8 cellular contexts compared by ENCODE assay signal in the genomic region with DNA sequence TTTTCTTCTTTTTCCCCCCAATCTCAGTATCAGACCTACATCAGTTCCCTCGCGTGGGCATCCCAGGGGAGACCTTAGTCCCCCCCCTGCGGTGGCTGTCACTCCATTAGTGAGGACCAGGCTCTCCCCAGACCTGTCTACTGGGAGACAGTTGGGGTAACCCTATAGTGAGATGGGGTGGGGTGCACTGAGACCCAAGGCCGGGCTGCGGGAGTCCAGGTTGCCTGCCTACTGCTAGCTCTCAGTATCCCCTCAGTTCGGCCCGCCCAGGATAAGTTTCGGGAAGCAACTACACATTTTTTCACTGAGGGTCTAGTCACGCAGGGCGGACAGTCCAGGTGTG. TPM values are rescaled to one million over a fixed set of nuclear protein-coding genes. Genes with fewer than 3 reads are reported as not detected.
A peak's percentile ranks its signal among the peaks of the same experiment; 100 is the strongest.
DNase-seq lines count a peak whose midpoint lies in the region; ATAC-seq and TF ChIP-seq lines count a peak whose summit lies in the region.

No MANE protein-coding gene starts in this region.

- CTCF ChIA-PET in BJ (lab: Yijun Ruan, JAX): no interaction called here

- H3K27ac ChIP-seq in KMS-11: no peak overlapping the region
- H3K27ac ChIP-seq in effector memory CD4-positive, alpha-beta T cell (ENCODE audit: insufficient read depth, low read length, poor library complexity, severe bottlenecking): peak overlapping the region; percentile 73

- H3K36me3 Mint-ChIP-seq in nephron (ENCODE audit: low read depth): no peaks in the 10 kb centered on the region

- ATAC-seq in HG02885 (IDR thresholded peaks at IDR 0.05; ENCODE audit: poor library complexity, unreplicated experiment): no peak

- no peaks in the 10 kb centered on the region for H3K27me3 Mint-ChIP-seq in nephron (ENCODE audit: low read depth)

- no peaks in the 10 kb centered on the region for H3K9me3 ChIP-seq in effector memory CD4-positive, alpha-beta T cell (ENCODE audit: control insufficient read depth, low read length)

- no peaks in the 10 kb centered on the region for H4K20me1 ChIP-seq in KMS-11 (ENCODE audit: insufficient read depth)

- no peak for TF ChIP-seq CTCF in BJ (IDR thresholded peaks at IDR 0.05; ENCODE audit: insufficient read depth, low read depth, low read length)
- no peak for TF ChIP-seq CTCF in KMS-11 (conservative IDR thresholded peaks at IDR 0.05; ENCODE audit: low read depth, low read length)
- no peak for TF ChIP-seq CTCF in nephron (IDR thresholded peaks at IDR 0.05; ENCODE audit: unreplicated experiment in 3 of 3)

- H2AFZ ChIP-seq in KMS-11 (ENCODE audit: low read depth): peak overlapping the region; percentile 82; the same call in 1 of the 2 replicates

- peaks cover 20% of the 10 kb centered on the region for H3K4me1 ChIP-seq in KMS-11 (ENCODE audit: low read depth, poor library complexity, severe bottlenecking)
- H3K4me1 ChIP-seq in effector memory CD4-positive, alpha-beta T cell (ENCODE audit: control insufficient read depth, insufficient read depth, low read length, poor library complexity, severe bottlenecking): peaks cover 11% of the 10 kb centered on the region

- H3K27ac Mint-ChIP-seq in nephron: peak overlapping the region; percentile 36 to 73 (median 73)

- intact Hi-C loops in posterior vena cava (cut with DNase I): no loop called here

- peaks cover 14% of the 10 kb centered on the region for H3K4me1 Mint-ChIP-seq in nephron

- H3K9ac ChIP-seq in KMS-11: peak overlapping the region; percentile 46; the same call in 1 of the 2 replicates

- peaks cover 38% of the 10 kb centered on the region for H3K79me2 ChIP-seq in KMS-11 (ENCODE audit: insufficient read depth, low read depth)

- H3K4me2 ChIP-seq in KMS-11: peak overlapping the region; percentile 68

- peak overlapping the region; percentile 76 for H3K4me3 ChIP-seq in BJ (ENCODE audit: low read depth, low read length)
- no peak overlapping the region for H3K4me3 ChIP-seq in KMS-11 (IDR thresholded peaks at IDR 0.05; ENCODE audit: insufficient read depth, low read depth, low read length)
- H3K4me3 ChIP-seq in effector memory CD4-positive, alpha-beta T cell (ENCODE audit: insufficient read depth, low read depth, low read length, poor library complexity, severe bottlenecking): peak overlapping the region; percentile 62

- POLR2A ChIA-PET in BJ (lab: Charles Lee): no interaction called here

- H3K9me3 Mint-ChIP-seq in nephron: no peaks in the 10 kb centered on the region

- H3K27me3 ChIP-seq in BJ (ENCODE audit: control insufficient read depth, insufficient read depth, low read length) (no peaks in the 10 kb centered on the region), KMS-11 (ENCODE audit: insufficient read depth, low read depth) (no peaks in the 10 kb centered on the region)
- H3K27me3 ChIP-seq in effector memory CD4-positive, alpha-beta T cell (replicated peaks; ENCODE audit: control insufficient read depth, insufficient read depth, low read length, poor library complexity, severe bottlenecking): no peaks in the 10 kb centered on the region

- H3K4me3 Mint-ChIP-seq in nephron: no peak overlapping the region

- H3K36me3 ChIP-seq in BJ (ENCODE audit: control insufficient read depth, insufficient read depth, low read length) (no peaks in the 10 kb centered on the region), KMS-11 (ENCODE audit: insufficient read depth) (no peaks in the 10 kb centered on the region)
- no peaks in the 10 kb centered on the region for H3K36me3 ChIP-seq in effector memory CD4-positive, alpha-beta T cell (ENCODE audit: control insufficient read depth, insufficient read depth, low read length)

- DNase-seq in BJ (ENCODE audit: low read depth) (no peak), cortex of kidney (lab: John Stamatoyannopoulos, UW) (no peak), posterior vena cava (ENCODE audit: low spot score) (no peak), SKM-1 treated with dmso at 0.1 percent for 144 hours (lab: John Stamatoyannopoulos, UW; ENCODE audit: unreplicated experiment) (no peak)
- no peak for DNase-seq in effector memory CD4-positive, alpha-beta T cell

RNA-seq across cellular contexts. Expression of a gene that starts 0.7 kb away (rescaled TPM):
- 6.1 and 28.1 TPM in 2 replicates for polyA plus RNA-seq in BJ (2011; rRNA removed)
- polyA minus RNA-seq in BJ (2011; rRNA and poly(A)+ RNA removed): 14.3 and 21.1 TPM in 2 replicates
- 10 to 100 TPM; 46.3 to 52.3 TPM for total RNA-seq in posterior vena cava
